ENCODE assay signal across 8 cellular contexts in the genomic region with DNA sequence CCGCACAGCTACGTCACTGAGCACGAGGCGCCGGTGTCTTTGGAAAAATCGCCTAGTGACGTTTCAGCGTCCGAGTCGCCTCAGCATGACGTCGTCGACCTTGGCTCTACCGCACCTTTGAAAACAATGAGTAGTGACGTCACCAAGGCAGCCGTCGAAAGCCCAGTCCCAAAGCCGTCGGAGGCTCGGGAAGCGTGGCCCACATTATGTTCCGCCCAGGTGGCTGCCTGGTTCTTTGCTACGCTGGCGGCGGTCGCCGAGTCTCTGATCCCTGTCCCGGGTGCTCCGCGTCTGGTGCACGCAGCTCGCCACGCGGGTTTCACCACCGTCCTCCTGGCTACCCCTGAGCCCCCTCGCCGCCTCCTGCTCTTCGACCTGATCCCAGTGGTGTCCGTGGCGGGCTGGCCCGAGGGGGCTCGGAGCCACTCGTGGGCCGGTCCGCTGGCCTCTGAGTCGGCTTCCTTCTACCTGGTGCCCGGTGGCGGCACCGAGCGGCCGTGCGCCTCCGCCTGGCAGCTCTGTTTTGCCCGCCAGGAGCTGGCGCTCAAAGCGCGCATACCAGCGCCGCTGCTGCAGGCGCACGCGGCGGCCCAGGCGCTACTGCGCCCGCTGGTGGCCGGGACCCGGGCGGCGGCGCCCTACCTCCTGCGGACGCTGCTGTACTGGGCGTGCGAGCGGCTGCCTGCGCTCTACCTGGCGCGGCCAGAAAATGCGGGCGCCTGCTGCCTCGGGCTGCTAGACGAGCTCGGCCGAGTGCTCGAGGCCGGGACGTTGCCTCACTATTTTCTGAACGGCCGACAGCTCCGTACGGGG. TPM values are rescaled to one million over a fixed set of nuclear protein-coding genes. Genes with fewer than 3 reads are reported as not detected.
DNase-seq lines count a peak whose midpoint lies in the region; ATAC-seq and TF ChIP-seq lines count a peak whose summit lies in the region.

No MANE protein-coding gene starts in this region.

- H3K27ac Mint-ChIP-seq in CD8-positive, alpha-beta T cell: peak overlapping the region; percentile 95
- peak overlapping the region; percentile 97 for H3K27ac Mint-ChIP-seq in mesothelial cell of epicardium

- intact Hi-C loops in CD8-positive, alpha-beta T cell (cut with DNase I, micrococcal nuclease): loop anchor here (1.0 to 5.0 kb wide), 6 partner anchors 80 to 389 kb away; partner anchors contain the start of genes CLDN7 (in 1 of the 2), SENP3 (in 1 of the 2), SLC2A4 (in 1 of the 2) and TNFSF12 (in 1 of the 2)

- H3K27me3 ChIP-seq in CD8-positive, alpha-beta T cell (ENCODE audit: insufficient read depth, low read length): peaks cover 6% of the 10 kb centered on the region
- H3K27me3 ChIP-seq in NT2/D1 (ENCODE audit: insufficient read depth, insufficient read length): peaks cover 34% of the 10 kb centered on the region

- H3K9ac ChIP-seq in NT2/D1 (ENCODE audit: insufficient read length, low read depth): peak overlapping the region; percentile 74

- peak overlapping the region; percentile 70 for H3K4me3 ChIP-seq in CD8-positive, alpha-beta T cell (ENCODE audit: low read depth, low read length)
- H3K4me3 ChIP-seq in NT2/D1 (ENCODE audit: insufficient read length, low read depth) (peak overlapping the region; percentile 44), epithelial cell of esophagus (ENCODE audit: low read length) (peak overlapping the region; percentile 78)

- H3K36me3 Mint-ChIP-seq in CD8-positive, alpha-beta T cell: no peaks in the 10 kb centered on the region
- H3K36me3 Mint-ChIP-seq in mesothelial cell of epicardium: no peaks in the 10 kb centered on the region

- ATAC-seq in CD8-positive, alpha-beta T cell: peak; percentile 53
- ATAC-seq in HG02798 (IDR thresholded peaks at IDR 0.05; ENCODE audit: poor library complexity, unreplicated experiment): peak; percentile 20
- no peak for ATAC-seq in GM21381 (IDR thresholded peaks at IDR 0.05; ENCODE audit: unreplicated experiment)

- peak overlapping the region; percentile 66 for H3K27ac ChIP-seq in CD8-positive, alpha-beta T cell (ENCODE audit: low read depth, low read length)

- POLR2A ChIA-PET in CD8-positive, alpha-beta T cell (lab: Charles Lee): interaction anchor here (0.6 to 4.8 kb wide), 30 partner anchors 10 to 785 kb away, joined by 3 to 86 read pairs (median 4); partner anchors contain the start of genes ACAP1, MPDU1, PLSCR3 and POLR2A

- peak; percentile 68 to 89 (median 76) for DNase-seq in CD8-positive, alpha-beta T cell
- DNase-seq in NT2/D1 (ENCODE audit: low read depth, low spot score) (peak; percentile 63), epithelial cell of esophagus (ENCODE audit: low read depth) (peak; percentile 94), mesothelial cell of epicardium (ENCODE audit: low spot score in 2 of 2, unreplicated experiment in 2 of 2) (peak; percentile 75 to 88)
- peak; percentile 84 for DNase-seq in activated CD8-positive, alpha-beta memory T cell treated with anti-CD3 and anti-CD28 coated beads, Interleukin-2, amount 50 U/mL, for 4 hours
- DNase-seq in stimulated activated CD8-positive, alpha-beta memory T cell treated with anti-CD3 and anti-CD28 coated beads, Interleukin-15, amount 100 ng/mL, for 24 hours (ENCODE audit: low read depth): peak; percentile 63

- H3K9me3 Mint-ChIP-seq in CD8-positive, alpha-beta T cell: no peaks in the 10 kb centered on the region
- no peaks in the 10 kb centered on the region for H3K9me3 Mint-ChIP-seq in mesothelial cell of epicardium

- H3K9me3 ChIP-seq in CD8-positive, alpha-beta T cell (ENCODE audit: low read length): no peaks in the 10 kb centered on the region
- H3K9me3 ChIP-seq in NT2/D1 (ENCODE audit: insufficient read depth, low read length): no peaks in the 10 kb centered on the region

- CTCF ChIA-PET in CD8-positive, alpha-beta T cell (lab: Charles Lee): interaction anchor here (0.7 to 8.2 kb wide), 68 partner anchors 7 to 251 kb away, joined by 3 to 120 read pairs (median 5); partner anchors contain the start of genes ACAP1, CHRNB1, KCTD11 and MPDU1

- H3K4me1 ChIP-seq in CD8-positive, alpha-beta T cell (ENCODE audit: insufficient read depth, low read length): peaks cover 45% of the 10 kb centered on the region
- peaks cover 9% of the 10 kb centered on the region for H3K4me1 ChIP-seq in NT2/D1 (ENCODE audit: insufficient read depth, insufficient read length)

- peaks cover 25% of the 10 kb centered on the region for H3K27me3 Mint-ChIP-seq in CD8-positive, alpha-beta T cell (ENCODE audit: low read depth)
- peaks cover 38% of the 10 kb centered on the region for H3K27me3 Mint-ChIP-seq in mesothelial cell of epicardium (ENCODE audit: low read depth)

- H3K4me1 Mint-ChIP-seq in CD8-positive, alpha-beta T cell (ENCODE audit: low read depth): peaks cover 45% of the 10 kb centered on the region
- peaks cover 42% of the 10 kb centered on the region for H3K4me1 Mint-ChIP-seq in mesothelial cell of epicardium

- peak; percentile 93 for TF ChIP-seq CTCF in CD8-positive, alpha-beta T cell (IDR thresholded peaks at IDR 0.05)
- peak; percentile 54 for TF ChIP-seq CTCF in epithelial cell of esophagus (IDR thresholded peaks at IDR 0.05; ENCODE audit: insufficient read depth, low read depth, low read length, missing control alignments)
- TF ChIP-seq CTCF in mesothelial cell of epicardium (IDR thresholded peaks at IDR 0.05; ENCODE audit: unreplicated experiment): peak; percentile 39

- peak overlapping the region; percentile 92 for H3K4me3 Mint-ChIP-seq in CD8-positive, alpha-beta T cell
- peak overlapping the region; percentile 83 for H3K4me3 Mint-ChIP-seq in mesothelial cell of epicardium

- no peaks in the 10 kb centered on the region for H3K36me3 ChIP-seq in CD8-positive, alpha-beta T cell (ENCODE audit: insufficient read depth, low read length)
- no peaks in the 10 kb centered on the region for H3K36me3 ChIP-seq in NT2/D1 (ENCODE audit: insufficient read depth, insufficient read length, low read length)

RNA-seq across cellular contexts. Expression of gene TMEM102, which starts 1.5 kb away (rescaled TPM):
- total RNA-seq in CD8-positive, alpha-beta T cell: 10 to 100 TPM; 13.2 to 15.3 TPM
- 9.7 to 10.2 TPM (median 10.2 TPM) in 3 replicates for total RNA-seq in mesothelial cell of epicardium

RNA-seq across cellular contexts. Expression of gene FGF11, which starts 2.5 kb away (rescaled TPM):
- total RNA-seq in CD8-positive, alpha-beta T cell: 1 to 10 TPM; 1.7 TPM
- total RNA-seq in mesothelial cell of epicardium: 24.8 to 26.8 TPM (median 26.5 TPM) in 3 replicates

RNA-seq across cellular contexts. Expression of gene CHRNB1, which starts 8.1 kb away (rescaled TPM):
- total RNA-seq in CD8-positive, alpha-beta T cell: 1 to 10 TPM; 3.0 to 4.5 TPM
- total RNA-seq in mesothelial cell of epicardium: 15.9 to 17.7 TPM (median 16.0 TPM) in 3 replicates

RNA-seq across cellular contexts. Expression of gene SPEM3, which starts 8.1 kb away (rescaled TPM):
- not detected for total RNA-seq in CD8-positive, alpha-beta T cell
- total RNA-seq in mesothelial cell of epicardium: not detected in 3 replicates

RNA-seq across cellular contexts. Expression of gene SPEM2, which starts 11.3 kb away (rescaled TPM):
- total RNA-seq in CD8-positive, alpha-beta T cell: not detected
- total RNA-seq in mesothelial cell of epicardium: not detected in 3 replicates

Comparison
In these comparisons a context has a peak if more than half of its experiments do, and no peak if none do; other contexts are left out.
1. CTCF ChIP-seq: peak in every context shown above with its lines; median percentile 93 in CD8-positive, alpha-beta T cell; 54 in epithelial cell of esophagus; 39 in mesothelial cell of epicardium.